Comparison of ENCODE assay signal across 25 cellular contexts in the genomic region with DNA sequence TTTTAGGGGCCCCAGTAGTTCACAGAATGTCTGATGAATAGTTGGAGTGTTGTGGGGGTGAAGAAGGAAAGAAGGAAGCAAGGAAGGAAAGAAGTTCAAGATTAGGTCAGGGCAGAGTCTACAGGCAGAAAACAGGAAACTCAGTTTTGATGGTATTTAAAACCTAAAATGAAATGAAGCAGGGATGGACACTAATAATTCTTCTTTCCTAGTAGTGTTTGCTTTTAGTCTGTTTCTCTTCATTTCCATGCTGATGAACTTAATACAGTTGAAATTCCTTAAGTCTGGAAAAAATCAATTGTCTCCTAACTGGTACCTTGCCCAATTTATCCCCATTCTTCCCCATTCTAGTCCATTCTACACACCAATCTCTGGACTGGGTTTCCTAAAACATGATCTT.
"Had no signal": no experiment of that assay in that cellular context is flagged by ENCODE, and none has a peak within 500 bp of the region (broad histone marks: within the 10 kb centered on the region; RNA-seq: fewer than 3 reads in every experiment).

No MANE protein-coding gene starts in this region.

- H3K27me3 ChIP-seq: ascending aorta, breast epithelium, esophagus squamous epithelium, gastroesophageal sphincter, ovary, vagina had no signal

- H3K36me3 ChIP-seq: ascending aorta, breast epithelium, esophagus squamous epithelium, gastroesophageal sphincter, ovary, prostate gland, thoracic aorta, vagina, WERI-Rb-1 had no signal

- DNase-seq: activated CD4-positive, alpha-beta T cell treated with anti-CD3 and anti-CD28 coated beads for 1 hour; activated CD4-positive, alpha-beta T cell treated with anti-CD3 and anti-CD28 coated beads, Interleukin-2, amount 50 U/mL, for 1 hour; activated T-cell treated with anti-CD3 and anti-CD28 coated beads, Interleukin-2, amount 50 U/mL, for 1 hour; effector memory CD4-positive, alpha-beta T cell; esophagus squamous epithelium; head of caudate nucleus; left ventricle myocardium superior; mammary epithelial cell; midbrain; natural killer cell; ovary; stimulated activated CD4-positive, alpha-beta T cell treated with anti-CD3 and anti-CD28 coated beads, Interleukin-4, amount 100 ng/mL, for 24 hours; stimulated activated naive CD4-positive, alpha-beta T cell treated with Interleukin-2 at 50 U/mL for 16 hours; WERI-Rb-1 had no signal

- FAIRE-seq: islet of Langerhans had no signal

- H3K27ac Mint-ChIP-seq: activated naive CD4-positive, alpha-beta T cell treated with anti-CD3 and anti-CD28 coated beads, Interleukin-2, amount 50 U/mL, for 72 hours; activated T-helper 17 cell treated with anti-CD3 and anti-CD28 coated beads, Interleukin-2, amount 50 U/mL, for 72 hours; natural killer cell; type B pancreatic cell had no signal

- H3K9me3 Mint-ChIP-seq: activated naive CD4-positive, alpha-beta T cell treated with anti-CD3 and anti-CD28 coated beads, Interleukin-2, amount 50 U/mL, for 72 hours; activated T-helper 17 cell treated with anti-CD3 and anti-CD28 coated beads, Interleukin-2, amount 50 U/mL, for 72 hours; central memory CD8-positive, alpha-beta T cell; natural killer cell had no signal

- H3K4me3 Mint-ChIP-seq: activated T-helper 17 cell treated with anti-CD3 and anti-CD28 coated beads, Interleukin-2, amount 50 U/mL, for 72 hours; central memory CD8-positive, alpha-beta T cell; natural killer cell; type B pancreatic cell had no signal

- ATAC-seq: activated naive CD4-positive, alpha-beta T cell treated with anti-CD3 and anti-CD28 coated beads, Interleukin-2, amount 50 U/mL, for 72 hours; activated T-helper 17 cell treated with anti-CD3 and anti-CD28 coated beads, Interleukin-2, amount 50 U/mL, for 72 hours; gastroesophageal sphincter; left ventricle myocardium superior; natural killer cell had no signal

- H3K4me3 ChIP-seq: ascending aorta, breast epithelium, esophagus squamous epithelium, gastroesophageal sphincter, ovary, prostate gland, thoracic aorta, vagina had no signal

- H3K9me3 ChIP-seq: ascending aorta, breast epithelium, esophagus squamous epithelium, gastroesophageal sphincter, ovary, prostate gland, thoracic aorta, vagina had no signal

- H3K27ac ChIP-seq: ascending aorta, breast epithelium, esophagus squamous epithelium, gastroesophageal sphincter, ovary, prostate gland, thoracic aorta, vagina, WERI-Rb-1 had no signal

- H3K4me1 ChIP-seq: ascending aorta, breast epithelium, gastroesophageal sphincter, prostate gland, vagina had no signal

- H3K27me3 Mint-ChIP-seq: activated T-helper 17 cell treated with anti-CD3 and anti-CD28 coated beads, Interleukin-2, amount 50 U/mL, for 72 hours; central memory CD8-positive, alpha-beta T cell; type B pancreatic cell had no signal

- H3K36me3 Mint-ChIP-seq: activated naive CD4-positive, alpha-beta T cell treated with anti-CD3 and anti-CD28 coated beads, Interleukin-2, amount 50 U/mL, for 72 hours; natural killer cell; type B pancreatic cell had no signal
